8 cellular contexts compared by ENCODE assay signal in the genomic region with DNA sequence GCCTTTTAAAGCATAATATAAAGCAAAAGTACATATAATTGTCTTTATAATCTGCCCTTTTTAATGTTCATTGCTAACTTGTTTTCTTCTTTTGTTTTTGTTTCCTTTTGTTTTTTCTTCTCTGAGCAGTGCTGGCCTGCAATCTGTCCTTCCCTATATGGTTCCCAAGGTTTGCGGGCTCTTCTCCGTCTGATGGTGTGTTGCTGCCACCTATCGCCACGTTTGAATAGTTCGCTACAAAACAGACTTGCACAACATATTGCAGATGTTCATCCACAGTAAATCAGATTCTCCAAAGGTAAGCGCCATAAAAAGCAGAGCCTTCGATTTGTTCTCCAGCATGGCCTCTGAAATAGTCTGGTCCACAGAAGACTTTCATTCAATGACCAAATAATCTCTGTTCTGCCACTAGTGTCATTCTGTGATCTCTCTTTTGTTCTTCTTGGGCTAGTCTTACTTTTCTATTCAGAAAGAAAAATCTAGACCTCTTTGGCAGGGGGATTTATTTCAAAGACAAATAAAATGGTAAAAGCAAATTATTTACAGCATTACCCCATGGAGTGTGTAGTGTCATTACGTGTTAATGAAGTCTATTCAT. TPM values are rescaled to one million over a fixed set of nuclear protein-coding genes. Genes with fewer than 3 reads are reported as not detected.
DNase-seq lines count a peak whose midpoint lies in the region; ATAC-seq, FAIRE-seq and TF ChIP-seq lines count a peak whose summit lies in the region.

No MANE protein-coding gene starts in this region.

- CTCF ChIA-PET in activated CD4-positive, alpha-beta T cell treated with anti-CD3 and anti-CD28 coated beads, Interleukin-2, amount 10 ng/mL, durations not matched to agents 7 days and 5 days (lab: Charles Lee) = no interaction called here
- CTCF ChIA-PET in endothelial cell of umbilical vein (lab: Charles Lee) = interaction anchor here (1.3 kb wide), 1 partner anchor 8 kb away, joined by 3 read pairs; no protein-coding TSS in a partner anchor

- dilution Hi-C loops in endothelial cell of umbilical vein (cut with MboI; ENCODE audit: extremely low pct_ligation_motif_present, low sequenced_read_pairs) = no loop called here

- POLR2A ChIA-PET in activated CD4-positive, alpha-beta T cell treated with anti-CD3 and anti-CD28 coated beads, Interleukin-2, amount 10 ng/mL, durations not matched to agents 7 days and 5 days (lab: Charles Lee) = no interaction called here
- POLR2A ChIA-PET in endothelial cell of umbilical vein (lab: Charles Lee) = no interaction called here

- H3K4me3 ChIP-seq in endothelial cell of umbilical vein (replicated peaks in 1 of 3; ENCODE audit: insufficient read depth in 1 of 3, low read depth in 1 of 3, low read length in 3 of 3) (no peak overlapping the region), mucosa of descending colon (no peak overlapping the region), thoracic aorta (no peak overlapping the region)

- no peaks in the 10 kb centered on the region for H3K4me1 Mint-ChIP-seq in activated CD4-positive, alpha-beta T cell treated with anti-CD3 and anti-CD28 coated beads, Interleukin-2, amount 10 ng/mL, durations not matched to agents 7 days and 5 days

- peak; percentile 65 to 66 for TF ChIP-seq CTCF in endothelial cell of umbilical vein (IDR thresholded peaks at IDR 0.05; ENCODE audit: extremely low read depth in 1 of 2, insufficient read depth in 1 of 2, low read depth in 1 of 2, low read length in 2 of 2)
- TF ChIP-seq CTCF in mucosa of descending colon (IDR thresholded peaks at IDR 0.05) = no peak
- peak; percentile 55 for TF ChIP-seq CTCF in thoracic aorta (IDR thresholded peaks at IDR 0.05)

- ATAC-seq in GM19455 (IDR thresholded peaks at IDR 0.05; ENCODE audit: unreplicated experiment) (peak; percentile 93), HG03469 (IDR thresholded peaks at IDR 0.05; ENCODE audit: unreplicated experiment) (peak; percentile 86), mucosa of descending colon (peak; percentile 87), thoracic aorta (ENCODE audit: insufficient number of reproducible peaks, low FRiP score, low read depth) (no peak)

- H3K4me1 ChIP-seq in endothelial cell of umbilical vein (ENCODE audit: control insufficient read depth, extremely low read depth, insufficient read depth, low read length) (no peaks in the 10 kb centered on the region), mucosa of descending colon (ENCODE audit: low read depth) (no peaks in the 10 kb centered on the region), thoracic aorta (ENCODE audit: control insufficient read depth in 1 of 2, low read depth in 2 of 2) (no peaks in the 10 kb centered on the region)

- H3K27ac Mint-ChIP-seq in activated CD4-positive, alpha-beta T cell treated with anti-CD3 and anti-CD28 coated beads, Interleukin-2, amount 10 ng/mL, durations not matched to agents 7 days and 5 days = no peak overlapping the region

- TF ChIP-seq POLR2A in endothelial cell of umbilical vein (IDR thresholded peaks at IDR 0.05; ENCODE audit: low read depth, low read length) = no peak

- H3K4me2 ChIP-seq in endothelial cell of umbilical vein (ENCODE audit: insufficient read depth, low read length) = no peak overlapping the region

- H3K36me3 ChIP-seq in endothelial cell of umbilical vein (ENCODE audit: control insufficient read depth in 2 of 2, extremely low read depth in 1 of 2, insufficient read depth in 2 of 2, low read length in 2 of 2) (no peaks in the 10 kb centered on the region), mucosa of descending colon (ENCODE audit: low read depth) (no peaks in the 10 kb centered on the region), thoracic aorta (no peaks in the 10 kb centered on the region)

- no peak overlapping the region for H3K9ac ChIP-seq in endothelial cell of umbilical vein (replicated peaks; ENCODE audit: extremely low read depth, insufficient read depth, low read length)

- no peaks in the 10 kb centered on the region for H3K9me3 ChIP-seq in endothelial cell of umbilical vein (replicated peaks; ENCODE audit: control insufficient read depth, insufficient read depth, low read length)
- H3K9me3 ChIP-seq in mucosa of descending colon = no peaks in the 10 kb centered on the region
- no peaks in the 10 kb centered on the region for H3K9me3 ChIP-seq in thoracic aorta

- no TSS peak for BruUV-seq in endothelial cell of umbilical vein (replicated peaks; lab: Mats Ljungman, UMichigan)

- H3K79me2 ChIP-seq in endothelial cell of umbilical vein (ENCODE audit: control insufficient read depth, insufficient read depth, low read length) = no peaks in the 10 kb centered on the region

- H3K36me3 Mint-ChIP-seq in activated CD4-positive, alpha-beta T cell treated with anti-CD3 and anti-CD28 coated beads, Interleukin-2, amount 10 ng/mL, durations not matched to agents 7 days and 5 days (ENCODE audit: low read depth) = no peaks in the 10 kb centered on the region

- peaks cover 9% of the 10 kb centered on the region for H3K27me3 Mint-ChIP-seq in activated CD4-positive, alpha-beta T cell treated with anti-CD3 and anti-CD28 coated beads, Interleukin-2, amount 10 ng/mL, durations not matched to agents 7 days and 5 days

- FAIRE-seq in endothelial cell of umbilical vein (lab: Jason Lieb, UNC) = peak; percentile 94

- H3K9me3 Mint-ChIP-seq in activated CD4-positive, alpha-beta T cell treated with anti-CD3 and anti-CD28 coated beads, Interleukin-2, amount 10 ng/mL, durations not matched to agents 7 days and 5 days = no peaks in the 10 kb centered on the region

- H3K4me3 Mint-ChIP-seq in activated CD4-positive, alpha-beta T cell treated with anti-CD3 and anti-CD28 coated beads, Interleukin-2, amount 10 ng/mL, durations not matched to agents 7 days and 5 days = no peak overlapping the region

- H3K27me3 ChIP-seq in endothelial cell of umbilical vein (ENCODE audit: control insufficient read depth in 2 of 2, insufficient read depth in 2 of 2, low read length in 2 of 2) (no peaks in the 10 kb centered on the region), thoracic aorta (replicated peaks; ENCODE audit: insufficient read depth) (no peaks in the 10 kb centered on the region)

- H3K27ac ChIP-seq in endothelial cell of umbilical vein (ENCODE audit: insufficient read depth, low read depth, low read length) (no peak overlapping the region), thoracic aorta (no peak overlapping the region)

- H2AFZ ChIP-seq in endothelial cell of umbilical vein (ENCODE audit: low read depth, low read length) = peak overlapping the region; percentile 13

- no peaks in the 10 kb centered on the region for H4K20me1 ChIP-seq in endothelial cell of umbilical vein (replicated peaks; ENCODE audit: control insufficient read depth, extremely low read depth, insufficient read depth, low read length)

- intact Hi-C loops in endothelial cell of umbilical vein (cut with micrococcal nuclease) (loop anchor here (5.0 kb wide), 2 partner anchors 128 to 148 kb away; no protein-coding TSS in a partner anchor), mucosa of descending colon (cut with DNase I, micrococcal nuclease) (no loop called here)

- H3K9me1 ChIP-seq in endothelial cell of umbilical vein (replicated peaks; ENCODE audit: control insufficient read depth, extremely low read depth, insufficient read depth, low read length) = no peaks in the 10 kb centered on the region

- DNase-seq in D341Med (ENCODE audit: low spot score) (peak; percentile 70), NCI-H460 (ENCODE audit: extremely low read depth, low read depth) (peak; percentile 73), endothelial cell of umbilical vein (ENCODE audit: low read depth, low spot score) (peak; percentile 74), mucosa of descending colon (peak in 2 of 3 donors; percentile 43 to 58), thoracic aorta (ENCODE audit: low spot score) (no peak)
- DNase-seq in activated CD4-positive, alpha-beta T cell treated with anti-CD3 and anti-CD28 coated beads, Interleukin-2, amount 10 ng/mL, durations not matched to agents 7 days and 5 days = peak; percentile 45

TF ChIP-seq in endothelial cell of umbilical vein, 7 proteins besides CTCF, POLR2A, EP300 and RAD21:
- TF ChIP-seq JUN (IDR thresholded peaks at IDR 0.05; ENCODE audit: borderline replicate concordance, insufficient read depth, insufficient read length, low read depth) (no peak), POLR2AphosphoS5 (IDR thresholded peaks at IDR 0.05; ENCODE audit: insufficient read depth, low read depth, low read length) (no peak), MYC (IDR thresholded peaks at IDR 0.05; ENCODE audit: low read depth, low read length) (no peak), GATA2 (IDR thresholded peaks at IDR 0.05; ENCODE audit: insufficient read depth, insufficient read length, low read depth, low read length) (no peak), FOS (IDR thresholded peaks at IDR 0.05; ENCODE audit: borderline replicate concordance, insufficient read depth, low read length) (no peak), EZH2 (IDR thresholded peaks at IDR 0.05; ENCODE audit: borderline replicate concordance, low read depth, low read length, severe bottlenecking) (no peak)
- TF ChIP-seq, protein P1, sequence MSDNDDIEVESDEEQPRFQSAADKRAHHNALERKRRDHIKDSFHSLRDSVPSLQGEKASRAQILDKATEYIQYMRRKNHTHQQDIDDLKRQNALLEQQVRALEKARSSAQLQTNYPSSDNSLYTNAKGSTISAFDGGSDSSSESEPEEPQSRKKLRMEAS (IDR thresholded peaks at IDR 0.05; ENCODE audit: insufficient read depth, insufficient read length) = no peak

RNA-seq across cellular contexts. Expression of a gene that starts 33.5 kb away (rescaled TPM):
- total RNA-seq in NCI-H460 (2014; rRNA removed; shearing (Covaris generic)) = not detected in 2 replicates
- 0.62 TPM in 1 of 2 replicates, not detected in the other for polyA plus RNA-seq in NCI-H460 (2014; cell fraction: nucleus; rRNA removed)
- not detected for total RNA-seq in activated CD4-positive, alpha-beta T cell treated with anti-CD3 and anti-CD28 coated beads, Interleukin-2, amount 10 ng/mL, durations not matched to agents 7 days and 5 days
- total RNA-seq in endothelial cell of umbilical vein = 0.30 and 0.31 TPM in 2 replicates
- not detected in 2 replicates for polyA plus RNA-seq in endothelial cell of umbilical vein
- not detected in 2 replicates for polyA plus RNA-seq in endothelial cell of umbilical vein (2011; cell fraction: cytosol; rRNA removed)
- polyA plus RNA-seq in endothelial cell of umbilical vein (2011; cell fraction: nucleus; rRNA removed) = 0.03 and 0.21 TPM in 2 replicates
- polyA plus RNA-seq in endothelial cell of umbilical vein (2012) = not detected in 2 replicates
- polyA minus RNA-seq in endothelial cell of umbilical vein = not detected in 2 replicates
- not detected for polyA minus RNA-seq in endothelial cell of umbilical vein (2011; cell fraction: cytosol; rRNA and poly(A)+ RNA removed)
- 0.63 and 0.87 TPM in 2 replicates for polyA minus RNA-seq in endothelial cell of umbilical vein (2011; cell fraction: nucleus; rRNA and poly(A)+ RNA removed)
- total RNA-seq in mucosa of descending colon = under 1 TPM in 1 of 3 donors, not detected in 2; 0.06 TPM
- not detected for total RNA-seq in thoracic aorta
